In genomic region chrX:75273483-75273882, GRCh38 we compare ENCODE assay signal across 8 cellular contexts. TPM values are rescaled to one million over a fixed set of nuclear protein-coding genes. Genes with fewer than 3 reads are reported as not detected.
A peak's percentile ranks its signal among the peaks of the same experiment; 100 is the strongest.
DNase-seq lines count a peak whose midpoint lies in the region; ATAC-seq and TF ChIP-seq lines count a peak whose summit lies in the region.

No MANE protein-coding gene starts in this region.

- in situ Hi-C loops in KBM-7 (cut with MboI; ENCODE audit: low pct_unique_long_range_greater_than_20kb, low sequenced_read_pairs), result no loop called here

- no peak for TF ChIP-seq CTCF in WTC11 (IDR thresholded peaks at IDR 0.05)

- peak; percentile 10 for ATAC-seq in HG03095 (IDR thresholded peaks at IDR 0.05; ENCODE audit: unreplicated experiment)
- no peak for ATAC-seq in WTC11
- peak; percentile 28 to 29 for ATAC-seq in left cardiac atrium

- H3K4me3 Mint-ChIP-seq in T-helper 1 cell treated with Interleukin-12 subunit alpha and Interleukin-12 subunit beta and Interleukin-4 antibody, amounts not matched to agents 30 μg/mL and 1 μg/mL, for 36 hours, result peak overlapping the region; percentile 94
- H3K4me3 Mint-ChIP-seq in WTC11, result peak overlapping the region; percentile 97

- H3K36me3 Mint-ChIP-seq in T-helper 1 cell treated with Interleukin-12 subunit alpha and Interleukin-12 subunit beta and Interleukin-4 antibody, amounts not matched to agents 30 μg/mL and 1 μg/mL, for 36 hours (ENCODE audit: low read depth), result peaks cover 6% of the 10 kb centered on the region
- H3K36me3 Mint-ChIP-seq in WTC11, result no peaks in the 10 kb centered on the region

- no peaks in the 10 kb centered on the region for H3K9me3 Mint-ChIP-seq in T-helper 1 cell treated with Interleukin-12 subunit alpha and Interleukin-12 subunit beta and Interleukin-4 antibody, amounts not matched to agents 30 μg/mL and 1 μg/mL, for 36 hours
- H3K9me3 Mint-ChIP-seq in WTC11, result no peaks in the 10 kb centered on the region

- POLR2A ChIA-PET in WTC11 (lab: Charles Lee), result no interaction called here

- CTCF ChIA-PET in WTC11 (lab: Charles Lee), result interaction anchor here (0.9 kb wide), 1 partner anchor 206 kb away, joined by 4 read pairs; no protein-coding TSS in a partner anchor

- H3K4me3 ChIP-seq in skeletal muscle cell (ENCODE audit: low read depth, low read length), result peak overlapping the region; percentile 63

- DNase-seq in T-helper 1 cell (no peak), WTC11 (ENCODE audit: low spot score) (no peak), left cardiac atrium (no peak), skeletal muscle cell (ENCODE audit: low read depth) (no peak), DMS114 treated with DMSO at 0.1 percent for 48 hours (lab: John Stamatoyannopoulos, UW; ENCODE audit: unreplicated experiment) (no peak), KBM-7 (no peak)

- H3K4me1 Mint-ChIP-seq in T-helper 1 cell treated with Interleukin-12 subunit alpha and Interleukin-12 subunit beta and Interleukin-4 antibody, amounts not matched to agents 30 μg/mL and 1 μg/mL, for 36 hours (ENCODE audit: low read depth), result peaks cover 33% of the 10 kb centered on the region
- H3K4me1 Mint-ChIP-seq in WTC11, result peaks cover 31% of the 10 kb centered on the region

- intact Hi-C loops in left cardiac atrium (cut with DNase I), result no loop called here

- no peaks in the 10 kb centered on the region for H3K27me3 Mint-ChIP-seq in T-helper 1 cell treated with Interleukin-12 subunit alpha and Interleukin-12 subunit beta and Interleukin-4 antibody, amounts not matched to agents 30 μg/mL and 1 μg/mL, for 36 hours (ENCODE audit: low read depth)
- no peaks in the 10 kb centered on the region; the same call in 1 of the 2 replicates for H3K27me3 Mint-ChIP-seq in WTC11 (ENCODE audit: low read depth)

- peak overlapping the region; percentile 96 for H3K27ac Mint-ChIP-seq in T-helper 1 cell treated with Interleukin-12 subunit alpha and Interleukin-12 subunit beta and Interleukin-4 antibody, amounts not matched to agents 30 μg/mL and 1 μg/mL, for 36 hours
- peak overlapping the region; percentile 49; the same call in 1 of the 2 replicates for H3K27ac Mint-ChIP-seq in WTC11

TF ChIP-seq in WTC11, 78 proteins besides CTCF, POLR2A, EP300 and RAD21:
- TF ChIP-seq E2F1 (CRISPR knock-in tag; IDR thresholded peaks at IDR 0.05) (no peak), PRDM15 (CRISPR knock-in tag; IDR thresholded peaks at IDR 0.05) (no peak), MXD4 (CRISPR knock-in tag; IDR thresholded peaks at IDR 0.05; ENCODE audit: borderline replicate concordance) (no peak), ATF6 (CRISPR knock-in tag; IDR thresholded peaks at IDR 0.05) (no peak), CREB1 (CRISPR knock-in tag; IDR thresholded peaks at IDR 0.05) (no peak), PRRX2 (CRISPR knock-in tag; IDR thresholded peaks at IDR 0.05) (no peak), JUN (CRISPR knock-in tag; IDR thresholded peaks at IDR 0.05) (no peak)
- TF ChIP-seq, protein P1, sequence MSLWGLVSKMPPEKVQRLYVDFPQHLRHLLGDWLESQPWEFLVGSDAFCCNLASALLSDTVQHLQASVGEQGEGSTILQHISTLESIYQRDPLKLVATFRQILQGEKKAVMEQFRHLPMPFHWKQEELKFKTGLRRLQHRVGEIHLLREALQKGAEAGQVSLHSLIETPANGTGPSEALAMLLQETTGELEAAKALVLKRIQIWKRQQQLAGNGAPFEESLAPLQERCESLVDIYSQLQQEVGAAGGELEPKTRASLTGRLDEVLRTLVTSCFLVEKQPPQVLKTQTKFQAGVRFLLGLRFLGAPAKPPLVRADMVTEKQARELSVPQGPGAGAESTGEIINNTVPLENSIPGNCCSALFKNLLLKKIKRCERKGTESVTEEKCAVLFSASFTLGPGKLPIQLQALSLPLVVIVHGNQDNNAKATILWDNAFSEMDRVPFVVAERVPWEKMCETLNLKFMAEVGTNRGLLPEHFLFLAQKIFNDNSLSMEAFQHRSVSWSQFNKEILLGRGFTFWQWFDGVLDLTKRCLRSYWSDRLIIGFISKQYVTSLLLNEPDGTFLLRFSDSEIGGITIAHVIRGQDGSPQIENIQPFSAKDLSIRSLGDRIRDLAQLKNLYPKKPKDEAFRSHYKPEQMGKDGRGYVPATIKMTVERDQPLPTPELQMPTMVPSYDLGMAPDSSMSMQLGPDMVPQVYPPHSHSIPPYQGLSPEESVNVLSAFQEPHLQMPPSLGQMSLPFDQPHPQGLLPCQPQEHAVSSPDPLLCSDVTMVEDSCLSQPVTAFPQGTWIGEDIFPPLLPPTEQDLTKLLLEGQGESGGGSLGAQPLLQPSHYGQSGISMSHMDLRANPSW (CRISPR knock-in tag; conservative IDR thresholded peaks at IDR 0.05; ENCODE audit: low read depth), result no peak
- TF ChIP-seq, protein P2, sequence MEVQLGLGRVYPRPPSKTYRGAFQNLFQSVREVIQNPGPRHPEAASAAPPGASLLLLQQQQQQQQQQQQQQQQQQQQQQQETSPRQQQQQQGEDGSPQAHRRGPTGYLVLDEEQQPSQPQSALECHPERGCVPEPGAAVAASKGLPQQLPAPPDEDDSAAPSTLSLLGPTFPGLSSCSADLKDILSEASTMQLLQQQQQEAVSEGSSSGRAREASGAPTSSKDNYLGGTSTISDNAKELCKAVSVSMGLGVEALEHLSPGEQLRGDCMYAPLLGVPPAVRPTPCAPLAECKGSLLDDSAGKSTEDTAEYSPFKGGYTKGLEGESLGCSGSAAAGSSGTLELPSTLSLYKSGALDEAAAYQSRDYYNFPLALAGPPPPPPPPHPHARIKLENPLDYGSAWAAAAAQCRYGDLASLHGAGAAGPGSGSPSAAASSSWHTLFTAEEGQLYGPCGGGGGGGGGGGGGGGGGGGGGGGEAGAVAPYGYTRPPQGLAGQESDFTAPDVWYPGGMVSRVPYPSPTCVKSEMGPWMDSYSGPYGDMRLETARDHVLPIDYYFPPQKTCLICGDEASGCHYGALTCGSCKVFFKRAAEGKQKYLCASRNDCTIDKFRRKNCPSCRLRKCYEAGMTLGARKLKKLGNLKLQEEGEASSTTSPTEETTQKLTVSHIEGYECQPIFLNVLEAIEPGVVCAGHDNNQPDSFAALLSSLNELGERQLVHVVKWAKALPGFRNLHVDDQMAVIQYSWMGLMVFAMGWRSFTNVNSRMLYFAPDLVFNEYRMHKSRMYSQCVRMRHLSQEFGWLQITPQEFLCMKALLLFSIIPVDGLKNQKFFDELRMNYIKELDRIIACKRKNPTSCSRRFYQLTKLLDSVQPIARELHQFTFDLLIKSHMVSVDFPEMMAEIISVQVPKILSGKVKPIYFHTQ (CRISPR knock-in tag; IDR thresholded peaks at IDR 0.05), result no peak

RNA-seq across cellular contexts. Expression of gene UPRT, which starts 0.4 kb away (rescaled TPM):
- total RNA-seq in WTC11 (2021) (16.0 to 18.4 TPM (median 17.7 TPM) in 3 replicates), left cardiac atrium (10 to 100 TPM; 13.2 to 14.4 TPM)
